8 cellular contexts compared by ENCODE assay signal in genomic region chr3:46935168-46935858, GRCh38. TPM values are rescaled to one million over a fixed set of nuclear protein-coding genes. Genes with fewer than 3 reads are reported as not detected.
DNase-seq lines count a peak whose midpoint lies in the region; ATAC-seq and TF ChIP-seq lines count a peak whose summit lies in the region.

No MANE protein-coding gene starts in this region.

- no peak overlapping the region for H3K27ac Mint-ChIP-seq in T-helper 17 cell

- no peak overlapping the region for H3K4me3 ChIP-seq in muscle layer of colon (ENCODE audit: low read depth in 1 of 2, low read length in 2 of 2)

- H3K4me1 ChIP-seq in muscle layer of colon (ENCODE audit: insufficient read depth, low read length) = peaks cover 74% of the 10 kb centered on the region

- ATAC-seq in esophagus mucosa = peak; percentile 76
- no peak for ATAC-seq in T-helper 17 cell
- ATAC-seq in GM21526 (IDR thresholded peaks at IDR 0.05; ENCODE audit: low FRiP score, unreplicated experiment) = no peak

- POLR2A ChIA-PET in RWPE1 (lab: Yijun Ruan, JAX; ENCODE audit: low non-redundant PET) = interaction anchor here (0.7 to 0.9 kb wide), 2 partner anchors 35 to 90 kb away, joined by 3 read pairs; no protein-coding TSS in a partner anchor

- CTCF ChIA-PET in RWPE1 (lab: Yijun Ruan, JAX) = interaction anchor here (1.0 to 1.1 kb wide), 2 partner anchors 12 to 26 kb away, joined by 3 read pairs; no protein-coding TSS in a partner anchor

- H3K4me3 Mint-ChIP-seq in T-helper 17 cell = no peak overlapping the region

- no peak overlapping the region for H3K9ac ChIP-seq in muscle layer of colon (ENCODE audit: low read length)

- H3K9me3 ChIP-seq in muscle layer of colon (ENCODE audit: low read length) (no peaks in the 10 kb centered on the region), T-helper 17 cell (ENCODE audit: control insufficient read depth, low read length, poor library complexity, severe bottlenecking) (no peaks in the 10 kb centered on the region)

- DNase-seq in HCEC 1CT = peak; percentile 95
- DNase-seq in RWPE1 (ENCODE audit: low spot score) = peak; percentile 89
- no peak for DNase-seq in T-helper 17 cell
- no peak for DNase-seq in activated CD8-positive, alpha-beta memory T cell treated with anti-CD3 and anti-CD28 coated beads, Interleukin-2, amount 50 U/mL, for 4 hours
- no peak for DNase-seq in NK-92 treated with Interleukin-12 subunit alpha and Interleukin-12 subunit beta, amount 100 ng/mL, for 24 hours (lab: John Stamatoyannopoulos, UW)

- peaks cover 6% of the 10 kb centered on the region for H3K36me3 Mint-ChIP-seq in T-helper 17 cell (ENCODE audit: low read depth)

- TF ChIP-seq CTCF in RWPE1 (conservative IDR thresholded peaks at IDR 0.05; ENCODE audit: low read depth) = no peak; the same call in 1 of the 2 replicates

- no peaks in the 10 kb centered on the region for H3K27me3 ChIP-seq in muscle layer of colon (ENCODE audit: control insufficient read depth in 1 of 2, insufficient read depth in 2 of 2, low read length in 2 of 2)

- H3K27me3 Mint-ChIP-seq in T-helper 17 cell = no peaks in the 10 kb centered on the region

- peaks cover 57% of the 10 kb centered on the region for H3K4me1 Mint-ChIP-seq in T-helper 17 cell

- H3K27ac ChIP-seq in RWPE1 = peak overlapping the region; percentile 92
- peak overlapping the region; percentile 77 for H3K27ac ChIP-seq in muscle layer of colon (ENCODE audit: low read depth, low read length)

- peaks cover 29% of the 10 kb centered on the region for H3K36me3 ChIP-seq in muscle layer of colon (ENCODE audit: insufficient read depth, low read length)

RNA-seq across cellular contexts. Expression of gene CCDC12, which starts 41.2 kb away (rescaled TPM):
- 50.2 TPM for total RNA-seq in esophagus mucosa
- 10 to 100 TPM; 67.6 to 75.8 TPM for total RNA-seq in T-helper 17 cell

RNA-seq across cellular contexts. Expression of gene NBEAL2, which starts 44.2 kb away (rescaled TPM):
- total RNA-seq in esophagus mucosa = 117 TPM
- total RNA-seq in T-helper 17 cell = 100 to 1,000 TPM; 285 to 303 TPM

RNA-seq across cellular contexts. Expression of gene PTH1R, which starts 57.8 kb away (rescaled TPM):
- total RNA-seq in esophagus mucosa = 0.28 TPM
- not detected for total RNA-seq in T-helper 17 cell

Comparison
In these comparisons a context has a peak if more than half of its experiments do, and no peak if none do; other contexts are left out.
1. DNase-seq: peak in HCEC 1CT (single experiment) and RWPE1 (single experiment); none in T-helper 17 cell (0 of 3), activated CD8-positive, alpha-beta memory T cell treated with anti-CD3 and anti-CD28 coated beads, Interleukin-2, amount 50 U/mL, for 4 hours (single experiment) and NK-92 treated with Interleukin-12 subunit alpha and Interleukin-12 subunit beta, amount 100 ng/mL, for 24 hours (single experiment).